8 cellular contexts compared by ENCODE assay signal in genomic region chr15:22838292-22839042, GRCh38. TPM values are rescaled to one million over a fixed set of nuclear protein-coding genes. Genes with fewer than 3 reads are reported as not detected.
DNase-seq lines count a peak whose midpoint lies in the region; TF ChIP-seq lines count a peak whose summit lies in the region.

Gene NIPA2, plus strand, starts transcription at chr15:22838666. Its CDS starts 13,066 bp downstream, at chr15:22851732.

- H3K79me1 ChIP-seq in neuronal stem cell (ENCODE audit: low read depth, low read length) = peaks cover 6% of the 10 kb centered on the region

- H3K4me3 ChIP-seq in neuronal stem cell (ENCODE audit: low read length in 2 of 2) = peak within 1 kb of the TSS; percentile 95 to 100

- peak within 1 kb of the TSS; percentile 72 for H3K27ac ChIP-seq in neuronal stem cell (replicated peaks; ENCODE audit: low read length)

- WGBS in neuronal stem cell (ENCODE audit: extremely low coverage in 2 of 2, insufficient read length in 2 of 2, insufficient replicate concordance in 1 of 2), 2 donors = no CpG with 5 or more reads among the region's 83 CpGs

- POLR2A ChIA-PET in HEK293T (lab: Yijun Ruan, JAX) = interaction anchor here (1.8 kb wide), 1 partner anchor 51 kb away, joined by 6 read pairs; no protein-coding TSS in a partner anchor

- H2BK12ac ChIP-seq in neuronal stem cell (ENCODE audit: low read length) = no peak within 1 kb of the TSS

- H3K4me1 ChIP-seq in neuronal stem cell (ENCODE audit: control insufficient read depth in 2 of 2, insufficient read depth in 1 of 2, low read depth in 1 of 2, low read length in 2 of 2) = peaks cover 1 to 4% of the 10 kb centered on the region in 2 donors

- peak within 1 kb of the TSS; percentile 58 for H3K4me2 ChIP-seq in neuronal stem cell (ENCODE audit: insufficient read depth, low read length, poor library complexity, severe bottlenecking)

- no peaks in the 10 kb centered on the region for H3K9me3 ChIP-seq in neuronal stem cell (replicated peaks in 1 of 2; ENCODE audit: control insufficient read depth in 2 of 2, insufficient read depth in 1 of 2, low read depth in 1 of 2, low read length in 2 of 2)

- peak within 1 kb of the TSS; percentile 94 for H3K23ac ChIP-seq in neuronal stem cell (ENCODE audit: low read depth, low read length, poor library complexity)

- no peaks in the 10 kb centered on the region for H3K27me3 ChIP-seq in neuronal stem cell (ENCODE audit: control insufficient read depth in 3 of 3, insufficient read depth in 3 of 3, low read depth in 1 of 3, low read length in 3 of 3)

- peak within 1 kb of the TSS; percentile 83 for H2BK5ac ChIP-seq in neuronal stem cell (ENCODE audit: low read length)

- no peak within 1 kb of the TSS for H2AK5ac ChIP-seq in neuronal stem cell (ENCODE audit: low read depth, low read length)

- H3K4ac ChIP-seq in neuronal stem cell (ENCODE audit: low read length) = peak within 1 kb of the TSS; percentile 17

- peak within 1 kb of the TSS; percentile 98 for H2AFZ ChIP-seq in neuronal stem cell (ENCODE audit: low read length)

- no peak within 1 kb of the TSS for H3K14ac ChIP-seq in neuronal stem cell (ENCODE audit: low read length)

- H4K8ac ChIP-seq in neuronal stem cell (ENCODE audit: low read depth, low read length) = no peak within 1 kb of the TSS

- peak within 1 kb of the TSS; percentile 94 for H3K18ac ChIP-seq in neuronal stem cell (ENCODE audit: low read length)

- no peak for TF ChIP-seq CTCF in subcutaneous adipose tissue (IDR thresholded peaks at IDR 0.05; ENCODE audit: low read depth)

- H2BK15ac ChIP-seq in neuronal stem cell (ENCODE audit: low read length) = no peak within 1 kb of the TSS

- CTCF ChIA-PET in HEK293T (lab: Yijun Ruan, JAX) = no interaction called here

- no peak within 1 kb of the TSS for H4K91ac ChIP-seq in neuronal stem cell (ENCODE audit: low read depth, low read length, poor library complexity)

- H2BK120ac ChIP-seq in neuronal stem cell (ENCODE audit: low read depth, low read length) = no peak within 1 kb of the TSS

- peaks cover 0 to 10% of the 10 kb centered on the region in 2 donors for H3K36me3 ChIP-seq in neuronal stem cell (replicated peaks in 1 of 2; ENCODE audit: control insufficient read depth in 2 of 2, insufficient read depth in 2 of 2, low read length in 2 of 2)

- DNase-seq in GF-D8 (lab: John Stamatoyannopoulos, UW) (peak; percentile 70), HEK293T (ENCODE audit: extremely low spot score) (peak; percentile 89), MV-4-11 (lab: John Stamatoyannopoulos, UW) (peak; percentile 95), SK-MEL-5 (ENCODE audit: low read depth, low spot score) (peak; percentile 96), foreskin melanocyte (peak; percentile 96), neuronal stem cell (ENCODE audit: low spot score) (peak; percentile 99)
- DNase-seq in activated naive CD4-positive, alpha-beta T cell treated with Interleukin-2 at 50 U/mL for 16 hours = peak; percentile 99

- in situ Hi-C loops in SK-MEL-5 (cut with HindIII; ENCODE audit: low pct_unique_long_range_greater_than_20kb, low sequenced_read_pairs) = no loop called here

- peak within 1 kb of the TSS; percentile 100 for H3K9ac ChIP-seq in neuronal stem cell (ENCODE audit: low read depth, low read length, poor library complexity)

TF ChIP-seq in HEK293T, 16 proteins besides CTCF, POLR2A, EP300 and RAD21:
- TF ChIP-seq ELF4 (IDR thresholded peaks at IDR 0.05) = 0 out of 2 replicates have a peak, but pooled peaks have one; percentile 27
- no peak for TF ChIP-seq FOXA1 (IDR thresholded peaks at IDR 0.05)
- TF ChIP-seq HDGF (IDR thresholded peaks at IDR 0.05; ENCODE audit: borderline replicate concordance) = no peak

RNA-seq across cellular contexts. Expression of gene NIPA2, which starts in this region (rescaled TPM):
- total RNA-seq in SK-MEL-5 (2014; rRNA removed; shearing (Covaris generic)) = 130 and 131 TPM in 2 replicates
- 86.4 and 94.5 TPM in 2 replicates for polyA plus RNA-seq in SK-MEL-5 (2015; cell fraction: cytosol; rRNA removed)
- polyA plus RNA-seq in SK-MEL-5 (2015; cell fraction: nucleus; rRNA removed) = 36.9 and 43.0 TPM in 2 replicates
- 33.3 TPM for polyA plus RNA-seq in neuronal stem cell (2013, experiment 1 of 2)
- 33.3 TPM for polyA plus RNA-seq in neuronal stem cell (2013, experiment 2 of 2)
- total RNA-seq in subcutaneous adipose tissue = 10 to 100 TPM; 38.8 to 55.4 (median 40.5) TPM

Comparison
In these comparisons a context has a peak if more than half of its experiments do, and no peak if none do; other contexts are left out.
1. Peak in every context shown above with its lines: DNase-seq, H3K4me3 ChIP-seq and H3K27ac ChIP-seq.